ENCODE assay signal across 8 cellular contexts in genomic region chr1:111570781-111571181, GRCh38.
DNase-seq lines count a peak whose midpoint lies in the region; TF ChIP-seq lines count a peak whose summit lies in the region.

No MANE protein-coding gene starts in this region.

- no peaks in the 10 kb centered on the region for H3K36me3 ChIP-seq in DOHH2 (ENCODE audit: control insufficient read depth, low read length)

- H3K4me2 ChIP-seq in DOHH2 (ENCODE audit: low read length): no peak overlapping the region

- DNase-seq in KBM-7 (peak; percentile 58), activated T-cell treated with anti-CD3 and anti-CD28 coated beads for 48 hours (ENCODE audit: low read depth) (peak; percentile 27), iPS-NIHi11 (ENCODE audit: low spot score) (peak; percentile 42), C1 segment of cervical spinal cord (lab: John Stamatoyannopoulos, UW) (no peak), COR-L47 (lab: John Stamatoyannopoulos, UW) (no peak), NCI-H1930 (lab: John Stamatoyannopoulos, UW) (no peak)
- DNase-seq in stimulated activated naive CD4-positive, alpha-beta T cell (lab: John Stamatoyannopoulos, UW): peak in 4 of 6 experiments; percentile 6 to 30 (median 19)

- H3K79me2 ChIP-seq in DOHH2 (ENCODE audit: control insufficient read depth, low read length): no peaks in the 10 kb centered on the region

- H4K20me1 ChIP-seq in DOHH2 (ENCODE audit: control insufficient read depth, insufficient read depth, low read depth, low read length): no peaks in the 10 kb centered on the region

- in situ Hi-C loops in KBM-7 (cut with MboI; ENCODE audit: low pct_unique_long_range_greater_than_20kb, low sequenced_read_pairs): no loop called here

- H3K4me3 ChIP-seq in DOHH2 (ENCODE audit: low read length): no peak overlapping the region

- H3F3A ChIP-seq in DOHH2 (ENCODE audit: control insufficient read depth, insufficient read depth): no peaks in the 10 kb centered on the region

- H3K4me1 ChIP-seq in DOHH2 (ENCODE audit: control insufficient read depth, low read length): peaks cover 8% of the 10 kb centered on the region; the same call in 1 of the 2 replicates

- TF ChIP-seq CTCF in DOHH2 (IDR thresholded peaks at IDR 0.05; ENCODE audit: low read depth, low read length, poor library complexity, severe bottlenecking): peak; percentile 70

- H3K9me3 ChIP-seq in DOHH2 (ENCODE audit: control insufficient read depth, insufficient read depth, low read length): no peaks in the 10 kb centered on the region

- H3K27me3 ChIP-seq in DOHH2 (ENCODE audit: control insufficient read depth, low read length): no peaks in the 10 kb centered on the region

- H3K9me2 ChIP-seq in DOHH2 (replicated peaks; ENCODE audit: control insufficient read depth, low read length): no peaks in the 10 kb centered on the region

- no peak overlapping the region for H3K27ac ChIP-seq in DOHH2 (ENCODE audit: low read depth, low read length)

Comparison
In these comparisons a context has a peak if more than half of its experiments do, and no peak if none do; other contexts are left out.
1. DNase-seq: peak in KBM-7 (single experiment), activated T-cell treated with anti-CD3 and anti-CD28 coated beads for 48 hours (single experiment), iPS-NIHi11 (single experiment) and stimulated activated naive CD4-positive, alpha-beta T cell (4 of 6); none in C1 segment of cervical spinal cord (0 of 14), COR-L47 (single experiment) and NCI-H1930 (0 of 2).